In the genomic region with DNA sequence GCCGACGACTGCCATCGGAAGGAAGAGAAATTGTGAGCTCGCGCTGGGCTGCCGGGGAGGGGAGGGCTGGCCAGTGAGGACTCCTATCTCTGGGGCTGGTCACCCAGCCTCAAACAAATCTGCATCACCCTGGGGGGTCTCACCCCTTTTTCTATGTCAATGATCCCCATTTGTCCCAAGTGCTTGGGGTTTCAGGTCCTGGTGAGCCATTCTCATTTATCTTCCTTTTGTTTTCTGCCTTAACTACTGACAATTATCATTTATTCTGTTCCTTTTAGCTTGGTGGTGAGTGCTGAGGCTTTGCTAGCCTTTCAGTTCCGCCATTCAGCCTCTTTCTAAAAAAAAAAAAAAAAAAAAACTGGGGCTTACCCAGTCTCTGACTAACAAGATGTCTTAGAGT, we compare ENCODE assay signal across 15 cellular contexts. TPM values are rescaled to one million over a fixed set of nuclear protein-coding genes. Genes with fewer than 3 reads are reported as not detected.
DNase-seq lines count a peak whose midpoint lies in the region; ATAC-seq and TF ChIP-seq lines count a peak whose summit lies in the region.
"Had no signal": no experiment of that assay in that cellular context is flagged by ENCODE, and none has a peak within 500 bp of the region (broad histone marks: within the 10 kb centered on the region; RNA-seq: fewer than 3 reads in every experiment).

No MANE protein-coding gene starts in this region.

- H3K36me3 ChIP-seq in thoracic aorta = no peaks in the 10 kb centered on the region
- H3K36me3 ChIP-seq: colonic mucosa, transverse colon had no signal

- ATAC-seq in right cardiac atrium (peak; percentile 28 to 38), left ventricle myocardium superior (no peak), HG03439 (IDR thresholded peaks at IDR 0.05; ENCODE audit: unreplicated experiment) (peak; percentile 74), thoracic aorta (ENCODE audit: insufficient number of reproducible peaks, low FRiP score, low read depth) (no peak)

- H3K9me3 ChIP-seq in right cardiac atrium (ENCODE audit: control insufficient read depth, low read length) (no peaks in the 10 kb centered on the region), thoracic aorta (no peaks in the 10 kb centered on the region)
- H3K9me3 ChIP-seq: Caco-2, colonic mucosa, transverse colon had no signal

- DNase-seq in right cardiac atrium (no peak), left ventricle myocardium superior (no peak), germinal center (ENCODE audit: low spot score) (peak; percentile 13), thoracic aorta (ENCODE audit: low spot score) (no peak), mesenteric fat pad (ENCODE audit: low spot score) (no peak), NCI-H1436 (lab: John Stamatoyannopoulos, UW) (no peak)
- no peak for DNase-seq in activated CD4-positive, alpha-beta T cell treated with anti-CD3 and anti-CD28 coated beads, Interleukin-2, amount 50 U/mL, for 1 hour
- DNase-seq: Caco-2, colonic mucosa, NCI-H510A treated with DMSO at 0.1 percent for 48 hours, T-helper 9 cell, transverse colon had no signal

- H3K27ac ChIP-seq in right cardiac atrium (ENCODE audit: low read length) (no peak overlapping the region), thoracic aorta (no peak overlapping the region)
- H3K27ac ChIP-seq: 22Rv1, colonic mucosa, transverse colon had no signal

- no peaks in the 10 kb centered on the region for H3K27me3 ChIP-seq in right cardiac atrium (ENCODE audit: control insufficient read depth, insufficient read depth)
- H3K27me3 ChIP-seq in thoracic aorta (replicated peaks; ENCODE audit: insufficient read depth) = no peaks in the 10 kb centered on the region
- H3K27me3 ChIP-seq: colonic mucosa, transverse colon had no signal

- H3K4me3 ChIP-seq in right cardiac atrium (ENCODE audit: low read length) = no peak overlapping the region
- peak overlapping the region; percentile 8 for H3K4me3 ChIP-seq in thoracic aorta
- H3K4me3 ChIP-seq: colonic mucosa, skin epidermis, transverse colon had no signal

- no peak for TF ChIP-seq CTCF in thoracic aorta (IDR thresholded peaks at IDR 0.05)

- H3K4me1 ChIP-seq in right cardiac atrium (ENCODE audit: control insufficient read depth, insufficient read depth, low read length) = no peaks in the 10 kb centered on the region
- H3K4me1 ChIP-seq in thoracic aorta (ENCODE audit: control insufficient read depth in 1 of 2, low read depth in 2 of 2) = no peaks in the 10 kb centered on the region
- H3K4me1 ChIP-seq: Caco-2, colonic mucosa, transverse colon had no signal

- 35% methylated on average over 7 of the region's 7 CpGs for WGBS in right cardiac atrium

- intact Hi-C loops in right cardiac atrium (cut with DNase I) (no loop called here), left ventricle myocardium superior (cut with micrococcal nuclease) (no loop called here)

RNA-seq across cellular contexts. Expression of a gene that starts 22.8 kb away (rescaled TPM):
- total RNA-seq in right cardiac atrium (1 to 10 TPM; 1.1 to 3.4 (median 2.3) TPM), left ventricle myocardium superior (1.0 TPM), thoracic aorta (1 to 10 TPM in 1 of 2 donors, under 1 TPM in 1; 0.54 to 2.5 TPM), mesenteric fat pad (1.3 TPM)
- polyA plus RNA-seq in right cardiac atrium = 0.84 TPM

Comparison
In these comparisons a context has a peak if more than half of its experiments do, and no peak if none do; other contexts are left out.
1. ATAC-seq: peak in right cardiac atrium (2 of 2) and HG03439 (single experiment); none in left ventricle myocardium superior (single experiment) and thoracic aorta (single experiment).